Comparison of ENCODE assay signal across 11 cellular contexts in genomic region chr1:78833491-78833890, GRCh38.
DNase-seq lines count a peak whose midpoint lies in the region; ATAC-seq, FAIRE-seq and TF ChIP-seq lines count a peak whose summit lies in the region.
"Had no signal": no experiment of that assay in that cellular context is flagged by ENCODE, and none has a peak within 500 bp of the region (broad histone marks: within the 10 kb centered on the region; RNA-seq: fewer than 3 reads in every experiment).

No MANE protein-coding gene starts in this region.

- intact Hi-C loops in left ventricle myocardium superior (cut with micrococcal nuclease): no loop called here

- H3K4me1 ChIP-seq in SJCRH30: peaks cover 32% of the 10 kb centered on the region
- H3K4me1 ChIP-seq: BLaER1 had no signal

- peak; percentile 99 for FAIRE-seq in H54 (lab: Jason Lieb, UNC)

- H3K36me3 ChIP-seq in SJCRH30: no peaks in the 10 kb centered on the region
- H3K36me3 ChIP-seq: BLaER1 had no signal

- no peak overlapping the region for H3K4me3 ChIP-seq in SJCRH30
- no peak overlapping the region for H3K4me3 ChIP-seq in fibroblast of the aortic adventitia (ENCODE audit: low read depth, low read length)
- H3K4me3 ChIP-seq: BLaER1 had no signal

- H3K27ac ChIP-seq in SJCRH30: peak overlapping the region; percentile 27; the same call in 1 of the 2 replicates
- H3K27ac ChIP-seq: BLaER1 had no signal

- DNase-seq in 8988T (peak; percentile 14), H54 (ENCODE audit: insufficient read length, low spot score) (peak; percentile 18), SJCRH30 (peak; percentile 27 to 72), fibroblast of the aortic adventitia (ENCODE audit: low read depth) (peak; percentile 77), NCI-H1930 (lab: John Stamatoyannopoulos, UW) (no peak), COLO829 (ENCODE audit: low spot score) (no peak), left ventricle myocardium superior (no peak)
- DNase-seq: activated naive CD8-positive, alpha-beta T cell treated with anti-CD3 and anti-CD28 coated beads, Interleukin-2, amount 10 ng/mL, durations not matched to agents 7 days and 5 days; Right ventricle myocardium superior had no signal

- TF ChIP-seq POLR2A in H54 (IDR thresholded peaks at IDR 0.05; ENCODE audit: low read depth, low read length): no peak

- no peak for TF ChIP-seq CTCF in fibroblast of the aortic adventitia (IDR thresholded peaks at IDR 0.05; ENCODE audit: insufficient read depth, low read length)

- no peak for ATAC-seq in left ventricle myocardium superior
- no peak for ATAC-seq in GM18907 (IDR thresholded peaks at IDR 0.05; ENCODE audit: unreplicated experiment)

- no peaks in the 10 kb centered on the region for H3K27me3 ChIP-seq in SJCRH30
- H3K27me3 ChIP-seq: BLaER1 had no signal

- H3K9me3 ChIP-seq in SJCRH30 (replicated peaks): no peaks in the 10 kb centered on the region
- H3K9me3 ChIP-seq: BLaER1 had no signal

Comparison
In these comparisons a context has a peak if more than half of its experiments do, and no peak if none do; other contexts are left out.
1. DNase-seq: peak in 8988T (single experiment), H54 (single experiment), SJCRH30 (2 of 2) and fibroblast of the aortic adventitia (single experiment); none in NCI-H1930 (0 of 2), COLO829 (single experiment) and left ventricle myocardium superior (single experiment).